ENCODE assay signal across 8 cellular contexts in the genomic region with DNA sequence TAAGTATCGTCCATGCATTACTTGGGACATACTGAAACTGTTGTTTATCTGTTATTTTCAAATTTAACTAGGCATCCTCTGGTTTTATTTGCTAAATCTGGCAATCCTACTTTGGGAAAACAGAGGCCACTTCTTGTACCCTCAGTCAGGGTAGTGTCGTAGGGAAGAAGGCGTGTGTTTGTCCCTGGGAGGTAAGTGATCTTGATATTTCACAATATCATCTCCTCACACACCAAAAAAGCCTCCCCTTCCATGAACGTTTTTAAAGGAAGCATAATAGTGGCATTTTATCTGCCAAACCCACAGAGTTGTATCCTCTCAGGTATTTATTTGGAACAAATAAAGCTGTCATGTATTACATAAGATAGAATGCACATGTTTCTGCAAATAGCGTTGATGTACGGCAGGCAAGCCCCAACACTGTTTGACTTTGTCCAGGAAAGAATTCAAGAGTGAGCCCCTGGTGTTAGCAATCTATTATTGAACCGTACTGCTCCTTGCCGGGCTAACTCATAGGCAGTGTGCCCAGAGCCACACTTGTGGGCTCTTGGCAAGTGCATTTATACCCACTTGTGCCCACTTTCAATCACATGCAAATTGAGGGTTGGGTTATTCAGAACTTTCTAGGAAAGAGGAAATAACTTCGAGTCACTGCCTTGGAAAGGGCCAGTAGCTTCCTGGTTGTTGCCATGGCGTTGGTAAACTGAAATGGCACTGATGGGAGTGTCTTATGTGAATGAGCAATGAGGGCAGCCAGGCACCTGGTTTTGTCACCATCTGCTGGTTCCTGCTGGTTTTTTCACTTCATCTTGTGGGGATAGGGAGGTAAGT.
A peak's percentile ranks its signal among the peaks of the same experiment; 100 is the strongest.
DNase-seq lines count a peak whose midpoint lies in the region; ATAC-seq and TF ChIP-seq lines count a peak whose summit lies in the region.

No MANE protein-coding gene starts in this region.

- H3K36me3 Mint-ChIP-seq in effector memory CD8-positive, alpha-beta T cell (ENCODE audit: insufficient read depth), result peaks cover 8% of the 10 kb centered on the region

- H3K9me3 ChIP-seq in esophagus muscularis mucosa, result no peaks in the 10 kb centered on the region

- no peaks in the 10 kb centered on the region for H3K27me3 ChIP-seq in esophagus muscularis mucosa

- peak; percentile 41 for DNase-seq in activated CD8-positive, alpha-beta memory T cell treated with anti-CD3 and anti-CD28 coated beads for 24 hours
- no peak for DNase-seq in activated CD8-positive, alpha-beta memory T cell treated with anti-CD3 and anti-CD28 coated beads, Interleukin-2, amount 50 U/mL, for 4 hours
- peak; percentile 28 for DNase-seq in RPMI8226
- DNase-seq in iPS-NIHi11 (ENCODE audit: low spot score), result peak; percentile 49
- no peak for DNase-seq in esophagus muscularis mucosa (ENCODE audit: extremely low spot score)
- no peak for DNase-seq in effector memory CD8-positive, alpha-beta T cell

- ATAC-seq in HG03196 (IDR thresholded peaks at IDR 0.05; ENCODE audit: unreplicated experiment) (peak; percentile 56), GM19467 (IDR thresholded peaks at IDR 0.05; ENCODE audit: unreplicated experiment) (no peak)
- no peak for ATAC-seq in effector memory CD8-positive, alpha-beta T cell (replicated peaks)

- 59% methylated on average over 10 of the region's 10 CpGs for WGBS in esophagus muscularis mucosa

- TF ChIP-seq EP300 in esophagus muscularis mucosa (IDR thresholded peaks at IDR 0.05), result no peak

- H3K4me3 ChIP-seq in esophagus muscularis mucosa, result no peak overlapping the region

- H3K27ac ChIP-seq in esophagus muscularis mucosa (replicated peaks in 1 of 4), result no peak overlapping the region

- intact Hi-C loops in esophagus muscularis mucosa (cut with DNase I), result no loop called here

- no peaks in the 10 kb centered on the region for H3K27me3 Mint-ChIP-seq in effector memory CD8-positive, alpha-beta T cell

- no peak for TF ChIP-seq CTCF in esophagus muscularis mucosa (IDR thresholded peaks at IDR 0.05)

- peaks cover 0 to 15% of the 10 kb centered on the region in 2 donors for H3K4me1 Mint-ChIP-seq in effector memory CD8-positive, alpha-beta T cell (ENCODE audit: low read depth in 2 of 2)

- H3K9me3 Mint-ChIP-seq in effector memory CD8-positive, alpha-beta T cell, result no peaks in the 10 kb centered on the region

- no peak overlapping the region for H3K4me3 Mint-ChIP-seq in effector memory CD8-positive, alpha-beta T cell

- no peak for TF ChIP-seq POLR2A in esophagus muscularis mucosa (IDR thresholded peaks at IDR 0.05; ENCODE audit: low read depth)

- peaks cover 0 to 4% (median 0%) of the 10 kb centered on the region in 4 donors for H3K4me1 ChIP-seq in esophagus muscularis mucosa

- no peak overlapping the region for H3K27ac Mint-ChIP-seq in effector memory CD8-positive, alpha-beta T cell

- no peaks in the 10 kb centered on the region for H3K36me3 ChIP-seq in esophagus muscularis mucosa

Comparison
In these comparisons a context has a peak if more than half of its experiments do, and no peak if none do; other contexts are left out.
1. DNase-seq: peak in activated CD8-positive, alpha-beta memory T cell treated with anti-CD3 and anti-CD28 coated beads for 24 hours (single experiment), RPMI8226 (single experiment) and iPS-NIHi11 (single experiment); none in activated CD8-positive, alpha-beta memory T cell treated with anti-CD3 and anti-CD28 coated beads, Interleukin-2, amount 50 U/mL, for 4 hours (single experiment), esophagus muscularis mucosa (single experiment) and effector memory CD8-positive, alpha-beta T cell (0 of 3).